11 cellular contexts compared by ENCODE assay signal in the genomic region with DNA sequence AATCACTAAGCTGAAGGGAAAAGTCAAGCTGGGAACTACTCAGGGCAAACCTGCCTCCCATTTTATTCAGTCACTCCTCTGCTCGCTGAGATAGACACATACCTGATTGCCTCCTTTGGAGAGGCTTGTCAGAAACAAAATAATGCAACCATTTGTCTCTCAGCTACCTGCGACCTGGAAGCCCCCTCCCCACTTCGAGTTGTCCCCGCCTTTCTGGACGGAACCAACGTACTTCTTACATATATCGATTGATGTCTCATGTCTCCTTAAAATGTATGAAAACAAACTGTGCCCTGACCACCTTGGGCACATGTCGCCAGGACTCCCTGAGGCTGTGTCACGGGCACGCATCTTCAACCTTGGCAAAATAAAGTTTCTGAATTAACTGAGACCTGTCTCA. TPM values are rescaled to one million over a fixed set of nuclear protein-coding genes. Genes with fewer than 3 reads are reported as not detected.
DNase-seq lines count a peak whose midpoint lies in the region; ATAC-seq, FAIRE-seq and TF ChIP-seq lines count a peak whose summit lies in the region.
"Had no signal": no experiment of that assay in that cellular context is flagged by ENCODE, and none has a peak within 500 bp of the region (broad histone marks: within the 10 kb centered on the region; RNA-seq: fewer than 3 reads in every experiment).

No MANE protein-coding gene starts in this region.

- TF ChIP-seq EP300 in H1 (IDR thresholded peaks at IDR 0.05; ENCODE audit: borderline replicate concordance in 1 of 2, low read depth in 2 of 2, low read length in 2 of 2) = no peak

- no peaks in the 10 kb centered on the region for H3K36me3 ChIP-seq in H1 (ENCODE audit: control insufficient read depth in 2 of 4, insufficient read depth in 4 of 4, low read length in 3 of 4)
- H3K36me3 ChIP-seq in spleen = no peaks in the 10 kb centered on the region

- no peak overlapping the region for H4K91ac ChIP-seq in H1 (replicated peaks; ENCODE audit: insufficient read length, low read length)

- H4K8ac ChIP-seq in H1 (ENCODE audit: extremely low read depth, insufficient read depth, low read length) = no peak overlapping the region

- no peak overlapping the region for H3K23ac ChIP-seq in H1 (ENCODE audit: insufficient read length)

- H3K4me1 Mint-ChIP-seq in activated naive CD4-positive, alpha-beta T cell treated with anti-CD3 and anti-CD28 coated beads, Interleukin-2, amount 10 ng/mL, durations not matched to agents 7 days and 5 days = peaks cover 47% of the 10 kb centered on the region

- TF ChIP-seq POLR2A in Raji (IDR thresholded peaks at IDR 0.05; ENCODE audit: insufficient read depth, low read depth, low read length) = 0 out of 2 replicates have a peak, but pooled peaks have one; percentile 17
- no peak for TF ChIP-seq POLR2A in H1 (IDR thresholded peaks at IDR 0.05; ENCODE audit: control extremely low read depth in 1 of 2, low read depth in 2 of 2, low read length in 2 of 2)
- TF ChIP-seq POLR2A in spleen (IDR thresholded peaks at IDR 0.05) = no peak

- peak overlapping the region; percentile 64 to 88; a peak in 3 of 4 replicates for H3K4me2 ChIP-seq in H1 (ENCODE audit: insufficient read depth in 1 of 2, low read depth in 2 of 2, low read length in 2 of 2)

- H3K4me1 ChIP-seq in H1 (replicated peaks in 1 of 4; ENCODE audit: control insufficient read depth in 3 of 4, insufficient read depth in 4 of 4, low read length in 3 of 4) (peaks cover 13 to 24% (median 15%) of the 10 kb centered on the region in 4 experiments), spleen (peaks cover 8 to 43% (median 23%) of the 10 kb centered on the region in 6 donors)

- no peak overlapping the region for H2AK5ac ChIP-seq in H1 (ENCODE audit: low read depth, low read length)

- no peaks in the 10 kb centered on the region for H3K27me3 Mint-ChIP-seq in activated naive CD4-positive, alpha-beta T cell treated with anti-CD3 and anti-CD28 coated beads, Interleukin-2, amount 10 ng/mL, durations not matched to agents 7 days and 5 days

- H2BK20ac ChIP-seq in H1 (ENCODE audit: low read length) = 0 out of 2 replicates have a peak overlapping the region, but pooled peaks have one; percentile 61

- no peaks in the 10 kb centered on the region for H4K20me1 ChIP-seq in H1 (replicated peaks in 1 of 2; ENCODE audit: control insufficient read depth in 1 of 2, insufficient read depth in 2 of 2, low read length in 2 of 2)

- H2BK15ac ChIP-seq in H1 (ENCODE audit: low read length) = no peak overlapping the region

- H3K27ac Mint-ChIP-seq in activated naive CD4-positive, alpha-beta T cell treated with anti-CD3 and anti-CD28 coated beads, Interleukin-2, amount 10 ng/mL, durations not matched to agents 7 days and 5 days = peak overlapping the region; percentile 83

- FAIRE-seq in H1 (lab: Jason Lieb, UNC) = no peak
- FAIRE-seq: bronchial epithelial cell had no signal

- H3K27ac ChIP-seq in H1 (ENCODE audit: low read depth, low read length) (no peak overlapping the region), spleen (peak overlapping the region in 5 of 8 donors; percentile 91 to 95 (median 95))

- no peak for DNase-seq in activated naive CD4-positive, alpha-beta T cell treated with anti-CD3 and anti-CD28 coated beads, Interleukin-2, amount 10 ng/mL, durations not matched to agents 7 days and 5 days
- DNase-seq in activated naive CD4-positive, alpha-beta T cell treated with Interleukin-2 at 50 U/mL for 16 hours = no peak
- peak in 1 of 2 experiments; percentile 37 for DNase-seq in H1 (ENCODE audit: low read depth in 1 of 2, low spot score in 2 of 2)
- no peak for DNase-seq in spleen
- no peak for DNase-seq in AG20443 (ENCODE audit: low spot score)
- no peak for DNase-seq in AML-193 (lab: John Stamatoyannopoulos, UW)
- DNase-seq: Kasumi-1, T1000 had no signal

- peak overlapping the region; percentile 61 for H3K4me3 Mint-ChIP-seq in activated naive CD4-positive, alpha-beta T cell treated with anti-CD3 and anti-CD28 coated beads, Interleukin-2, amount 10 ng/mL, durations not matched to agents 7 days and 5 days

- H3K9me3 ChIP-seq in H1 (ENCODE audit: insufficient read depth in 2 of 2, low read depth in 1 of 2, low read length in 1 of 2) = no peaks in the 10 kb centered on the region
- H3K9me3 ChIP-seq in spleen = no peaks in the 10 kb centered on the region

- H3K14ac ChIP-seq in H1 (ENCODE audit: insufficient read length) = no peak overlapping the region

- H2BK120ac ChIP-seq in H1 (replicated peaks; ENCODE audit: low read depth, low read length) = no peak overlapping the region

- 0 out of 2 replicates have a peak overlapping the region, but pooled peaks have one; percentile 13 for H3K18ac ChIP-seq in H1 (ENCODE audit: extremely low read depth, low read length)

- H3K4ac ChIP-seq in H1 (replicated peaks; ENCODE audit: insufficient read length, low read depth, low read length) = no peak overlapping the region

- no peak for ATAC-seq in HG02885 (IDR thresholded peaks at IDR 0.05; ENCODE audit: poor library complexity, unreplicated experiment)

- peak overlapping the region; percentile 97; the same call in 1 of the 2 replicates for H2BK12ac ChIP-seq in H1 (ENCODE audit: low read depth, low read length)

- H3K79me2 ChIP-seq in H1 (ENCODE audit: control insufficient read depth in 1 of 2, insufficient read depth in 2 of 2, low read length in 2 of 2) = no peaks in the 10 kb centered on the region; a peak in 1 of 4 replicates

- H3K56ac ChIP-seq in H1 (replicated peaks; ENCODE audit: insufficient read length, low read depth, low read length) = no peak overlapping the region

- intact Hi-C loops in spleen (cut with DNase I; ENCODE audit: low total_unique reads) = no loop called here

- 74% methylated on average over 10 of the region's 10 CpGs; no CpG with 5 or more reads in 1 of the 2 experiments for WGBS in H1 (ENCODE audit: extremely low coverage in 1 of 2, insufficient coverage in 1 of 2, insufficient read length in 1 of 2, insufficient replicate concordance in 2 of 2, low coverage in 1 of 2, low lambda C conversion rate in 2 of 2, missing lambda C conversion rate in 1 of 2), 2 experiments
- 92 to 96% (median 94%) methylated on average over 10 of the region's 10 CpGs for WGBS in spleen, 5 donors

- CTCF ChIA-PET in activated naive CD4-positive, alpha-beta T cell treated with anti-CD3 and anti-CD28 coated beads, Interleukin-2, amount 10 ng/mL, durations not matched to agents 7 days and 5 days (lab: Charles Lee) = interaction anchor here (1.4 to 16.4 kb wide), 3 partner anchors 188 to 520 kb away, joined by 4 to 386 read pairs (median 8); a partner anchor contains a TSS
- CTCF ChIA-PET in H1 (lab: Charles Lee; ENCODE audit: partially characterized antibody) = interaction anchor here (0.6 to 19.1 kb wide), 11 partner anchors 8 to 290 kb away, joined by 3 to 424 read pairs (median 3); a partner anchor contains a TSS

- no peak for TF ChIP-seq RAD21 in H1 (IDR thresholded peaks at IDR 0.05 in 1 of 2, conservative IDR thresholded peaks at IDR 0.05 in 1 of 2; ENCODE audit: low read depth in 2 of 2, low read length in 2 of 2)

- no peaks in the 10 kb centered on the region for H3K79me1 ChIP-seq in H1 (ENCODE audit: low read depth, low read length)

- no peak overlapping the region for H4K5ac ChIP-seq in H1 (ENCODE audit: insufficient read length, low read depth, low read length)

- POLR2A ChIA-PET in H1 (lab: Charles Lee; ENCODE audit: partially characterized antibody) = interaction anchor here (0.9 to 9.9 kb wide), 10 partner anchors 10 to 530 kb away, joined by 3 to 194 read pairs (median 8); a partner anchor contains a TSS

- H3K27me3 ChIP-seq in H1 (replicated peaks in 1 of 4; ENCODE audit: control insufficient read depth in 3 of 4, extremely low read depth in 1 of 4, insufficient read depth in 3 of 4, low read length in 3 of 4) (no peaks in the 10 kb centered on the region), spleen (replicated peaks in 1 of 7) (no peaks in the 10 kb centered on the region)

- no peaks in the 10 kb centered on the region for H3K36me3 Mint-ChIP-seq in activated naive CD4-positive, alpha-beta T cell treated with anti-CD3 and anti-CD28 coated beads, Interleukin-2, amount 10 ng/mL, durations not matched to agents 7 days and 5 days

- peak overlapping the region in 1 of 4 experiments; percentile 28; a peak in 1 of 8 replicates for H3K4me3 ChIP-seq in H1 (ENCODE audit: extremely low read depth in 1 of 4, insufficient read depth in 2 of 4, low read depth in 3 of 4, low read length in 4 of 4)
- no peak overlapping the region for H3K4me3 ChIP-seq in spleen

- no peak overlapping the region for H3K9ac ChIP-seq in H1 (replicated peaks in 1 of 4; ENCODE audit: extremely low read depth in 1 of 4, low read depth in 3 of 4, low read length in 3 of 4)

- H2AFZ ChIP-seq in H1 (ENCODE audit: low read length) = no peak overlapping the region

- no peaks in the 10 kb centered on the region for H3K9me3 Mint-ChIP-seq in activated naive CD4-positive, alpha-beta T cell treated with anti-CD3 and anti-CD28 coated beads, Interleukin-2, amount 10 ng/mL, durations not matched to agents 7 days and 5 days

- H2BK5ac ChIP-seq in H1 (ENCODE audit: low read depth, low read length) = no peak overlapping the region

- no peak for TF ChIP-seq CTCF in H1 (IDR thresholded peaks at IDR 0.05; ENCODE audit: control extremely low read depth in 1 of 3, insufficient read depth in 1 of 3, low read depth in 1 of 3, low read length in 3 of 3)
- no peak for TF ChIP-seq CTCF in spleen (IDR thresholded peaks at IDR 0.05 in 8 of 11, conservative IDR thresholded peaks at IDR 0.05 in 3 of 11)

- peaks cover 2% of the 10 kb centered on the region for H3K23me2 ChIP-seq in H1 (ENCODE audit: low read depth, low read length)

RNA-seq across cellular contexts. Expression of a gene that starts 21.5 kb away (rescaled TPM):
- total RNA-seq in H1 (2021; fragmentation: NEBNext Ultra II Directional; extraction: Animal tissue kit (Norgen Biotek cat#: 25700)) = 58.5 and 60.6 TPM in 2 replicates
- polyA plus RNA-seq in H1 (2011; rRNA removed) = 62.7 and 100 TPM in 2 replicates
- polyA plus RNA-seq in H1 (2011; cell fraction: cytosol; rRNA removed) = 61.2 TPM
- polyA plus RNA-seq in H1 (2011; cell fraction: nucleus; rRNA removed) = 73.7 TPM
- 33.0 to 45.0 TPM (median 38.0 TPM) in 4 replicates for polyA plus RNA-seq in H1 (2012, experiment 1 of 2)
- 46.7 TPM for polyA plus RNA-seq in H1 (2012, experiment 2 of 2)
- 15.6 TPM for polyA plus RNA-seq in H1 (2013, experiment 1 of 2)
- 13.3 TPM for polyA plus RNA-seq in H1 (2013, experiment 2 of 2)
- 11.5 and 13.9 TPM in 2 replicates for polyA minus RNA-seq in H1 (2011; rRNA and poly(A)+ RNA removed)
- 29.4 TPM for polyA minus RNA-seq in H1 (2011; cell fraction: cytosol; rRNA and poly(A)+ RNA removed)
- 39.4 TPM for polyA minus RNA-seq in H1 (2011; cell fraction: nucleus; rRNA and poly(A)+ RNA removed)
- 1 to 10 TPM in 4 of 7 donors, under 1 TPM in 3; 0.73 to 3.7 (median 1.3) TPM for total RNA-seq in spleen
- 1 to 10 TPM; 2.3 to 4.6 (median 3.5) TPM for polyA plus RNA-seq in spleen

RNA-seq across cellular contexts. Expression of a gene that starts 34.7 kb away (rescaled TPM):
- total RNA-seq in H1 (2021; fragmentation: NEBNext Ultra II Directional; extraction: Animal tissue kit (Norgen Biotek cat#: 25700)) = 14.5 and 15.2 TPM in 2 replicates
- 23.6 and 25.8 TPM in 2 replicates for polyA plus RNA-seq in H1 (2011; rRNA removed)
- polyA plus RNA-seq in H1 (2011; cell fraction: cytosol; rRNA removed) = 32.5 TPM
- 28.7 TPM for polyA plus RNA-seq in H1 (2011; cell fraction: nucleus; rRNA removed)
- 11.0 to 18.9 TPM (median 17.6 TPM) in 4 replicates for polyA plus RNA-seq in H1 (2012, experiment 1 of 2)
- 12.8 TPM for polyA plus RNA-seq in H1 (2012, experiment 2 of 2)
- polyA plus RNA-seq in H1 (2013, experiment 1 of 2) = 12.2 TPM
- 11.9 TPM for polyA plus RNA-seq in H1 (2013, experiment 2 of 2)
- polyA minus RNA-seq in H1 (2011; rRNA and poly(A)+ RNA removed) = 32.6 and 45.7 TPM in 2 replicates
- 15.1 TPM for polyA minus RNA-seq in H1 (2011; cell fraction: cytosol; rRNA and poly(A)+ RNA removed)
- polyA minus RNA-seq in H1 (2011; cell fraction: nucleus; rRNA and poly(A)+ RNA removed) = 31.6 TPM
- 10 to 100 TPM in 6 of 7 donors, 1 to 10 TPM in 1; 8.9 to 12.6 (median 11.7) TPM for total RNA-seq in spleen
- 10 to 100 TPM in 2 of 3 donors, 1 to 10 TPM in 1; 8.7 to 11.6 (median 10.6) TPM for polyA plus RNA-seq in spleen

RNA-seq across cellular contexts. Expression of a gene that starts 35.0 kb away (rescaled TPM):
- 51.9 TPM in 2 replicates for total RNA-seq in H1 (2021; fragmentation: NEBNext Ultra II Directional; extraction: Animal tissue kit (Norgen Biotek cat#: 25700))
- 65.7 and 86.4 TPM in 2 replicates for polyA plus RNA-seq in H1 (2011; rRNA removed)
- 86.1 TPM for polyA plus RNA-seq in H1 (2011; cell fraction: cytosol; rRNA removed)
- 179 TPM for polyA plus RNA-seq in H1 (2011; cell fraction: nucleus; rRNA removed)
- 35.6 to 60.4 TPM (median 53.2 TPM) in 4 replicates for polyA plus RNA-seq in H1 (2012, experiment 1 of 2)
- 49.5 TPM for polyA plus RNA-seq in H1 (2012, experiment 2 of 2)
- polyA plus RNA-seq in H1 (2013, experiment 1 of 2) = 36.0 TPM
- polyA plus RNA-seq in H1 (2013, experiment 2 of 2) = 33.4 TPM
- 32.8 and 32.9 TPM in 2 replicates for polyA minus RNA-seq in H1 (2011; rRNA and poly(A)+ RNA removed)
- polyA minus RNA-seq in H1 (2011; cell fraction: cytosol; rRNA and poly(A)+ RNA removed) = 29.2 TPM
- 45.1 TPM for polyA minus RNA-seq in H1 (2011; cell fraction: nucleus; rRNA and poly(A)+ RNA removed)
- 10 to 100 TPM; 26.3 to 41.1 (median 36.4) TPM for total RNA-seq in spleen
- polyA plus RNA-seq in spleen = 10 to 100 TPM; 25.4 to 46.9 (median 37.9) TPM

Comparison
In these comparisons a context has a peak if more than half of its experiments do, and no peak if none do; other contexts are left out.
1. RNA of a gene that starts 21.5 kb away (total RNA-seq): 58.5 to 60.6 TPM in H1; 0.73 to 3.7 TPM in spleen; every median in the first group is over 10 times any median in the second.